Comparison of ENCODE assay signal across 38 cellular contexts in genomic region chr11:32817181-32817842, GRCh38. TPM values are rescaled to one million over a fixed set of nuclear protein-coding genes. Genes with fewer than 3 reads are reported as not detected.
DNase-seq lines count a peak whose midpoint lies in the region; ATAC-seq, FAIRE-seq and TF ChIP-seq lines count a peak whose summit lies in the region.
"Had no signal": no experiment of that assay in that cellular context is flagged by ENCODE, and none has a peak within 500 bp of the region (broad histone marks: within the 10 kb centered on the region; RNA-seq: fewer than 3 reads in every experiment).

No MANE protein-coding gene starts in this region.

- H2AFZ ChIP-seq in hepatocyte, result no peak overlapping the region

- no peaks in the 10 kb centered on the region for H3K79me2 ChIP-seq in hepatocyte

- 91% methylated on average over 4 of the region's 4 CpGs for WGBS in hepatocyte (ENCODE audit: low lambda C conversion rate, missing lambda C conversion rate)

- peaks cover 0 to under 1% of the 10 kb centered on the region in 2 donors for H3K36me3 Mint-ChIP-seq in activated naive CD4-positive, alpha-beta T cell treated with anti-CD3 and anti-CD28 coated beads, Interleukin-2, amount 50 U/mL, for 72 hours
- H3K36me3 Mint-ChIP-seq: naive thymus-derived CD4-positive, alpha-beta T cell; stimulated activated memory B cell treated with anti-CD40 and anti-IgM and Interleukin-4, amounts not matched to agents 10 μg/mL and 1 μg/mL and 100 μg/mL, for 72 hours had no signal

- DNase-seq in activated naive CD4-positive, alpha-beta T cell treated with anti-CD3 and anti-CD28 coated beads, Interleukin-2, amount 50 U/mL, for 72 hours (ENCODE audit: low spot score in 2 of 2), result no peak
- no peak for DNase-seq in activated naive CD4-positive, alpha-beta T cell treated with anti-CD3 and anti-CD28 coated beads, Interleukin-2, amount 50 U/mL, for 16 hours
- peak; percentile 55 for DNase-seq in NCI-H226
- DNase-seq in bronchial epithelial cell (ENCODE audit: low read depth), result peak; percentile 59
- DNase-seq in stimulated activated naive CD8-positive, alpha-beta T cell treated with anti-CD3 and anti-CD28 coated beads, Interleukin-15, Interleukin-2, amounts not matched to agents 100 U/mL and 50 U/mL, for 24 hours, result no peak
- DNase-seq in NCI-H345 (lab: John Stamatoyannopoulos, UW), result no peak
- no peak for DNase-seq in hepatocyte (ENCODE audit: low spot score)
- DNase-seq: activated CD4-positive, alpha-beta memory T cell treated with anti-CD3 and anti-CD28 coated beads, Interleukin-2, amount 10 ng/mL, durations not matched to agents 7 days and 5 days; activated CD4-positive, CD25-positive, alpha-beta regulatory T cell; activated naive CD4-positive, alpha-beta T cell treated with Interleukin-2 at 50 U/mL for 16 hours; dermis blood vessel endothelial cell; DMS53; H9; left ventricle myocardium superior; midbrain; MM.1S; naive thymus-derived CD4-positive, alpha-beta T cell; NCI-H1417 treated with DMSO at 0.1 percent for 48 hours; NCI-H2081 treated with DMSO at 0.1 percent for 48 hours; NCI-H446 treated with DMSO at 0.1 percent for 48 hours; NCI-H82; nucleus accumbens; stimulated activated CD4-positive, alpha-beta T cell treated with anti-CD3 and anti-CD28 coated beads, Interleukin-12 subunit alpha, Interleukin-12 subunit beta, amount 100 ng/mL, for 4 hours; stimulated activated CD4-positive, alpha-beta T cell treated with anti-CD3 and anti-CD28 coated beads, Interleukin-4, amount 100 ng/mL, for 1 hour; testis had no signal

- FAIRE-seq in bronchial epithelial cell (lab: Jason Lieb, UNC), result no peak
- FAIRE-seq: G401.6, HTR-8/SVneo, islet of Langerhans, K562, urothelium cell line had no signal

- H3K4me3 ChIP-seq in bronchial epithelial cell (ENCODE audit: low read depth, low read length) (no peak overlapping the region), hepatocyte (no peak overlapping the region)
- H3K4me3 ChIP-seq: BLaER1, K562, prostate gland, testis had no signal

- H3K36me3 ChIP-seq in bronchial epithelial cell (ENCODE audit: control insufficient read depth, insufficient read depth, low read length) (no peaks in the 10 kb centered on the region), hepatocyte (replicated peaks; ENCODE audit: insufficient read depth, low read depth) (no peaks in the 10 kb centered on the region)
- H3K36me3 ChIP-seq: BLaER1, prostate gland had no signal

- H3K27me3 ChIP-seq in bronchial epithelial cell (ENCODE audit: control insufficient read depth, insufficient read depth, low read length) (no peaks in the 10 kb centered on the region), hepatocyte (no peaks in the 10 kb centered on the region)
- H3K27me3 ChIP-seq: BLaER1, testis had no signal

- no peak for TF ChIP-seq CTCF in bronchial epithelial cell (IDR thresholded peaks at IDR 0.05; ENCODE audit: insufficient read depth, low read length, severe bottlenecking)
- TF ChIP-seq CTCF in hepatocyte (IDR thresholded peaks at IDR 0.05; ENCODE audit: poor library complexity), result no peak

- no peak overlapping the region for H3K27ac Mint-ChIP-seq in activated naive CD4-positive, alpha-beta T cell treated with anti-CD3 and anti-CD28 coated beads, Interleukin-2, amount 50 U/mL, for 72 hours
- H3K27ac Mint-ChIP-seq: activated CD4-positive, alpha-beta memory T cell treated with anti-CD3 and anti-CD28 coated beads, Interleukin-2, amount 10 ng/mL, durations not matched to agents 7 days and 5 days; H9; naive thymus-derived CD4-positive, alpha-beta T cell; stimulated activated memory B cell treated with anti-CD40 and anti-IgM and Interleukin-4, amounts not matched to agents 10 μg/mL and 1 μg/mL and 100 μg/mL, for 72 hours had no signal

- H3K9me3 ChIP-seq in hepatocyte (ENCODE audit: low read depth), result no peaks in the 10 kb centered on the region
- H3K9me3 ChIP-seq: BLaER1, prostate gland, testis had no signal

- H3K4me1 ChIP-seq in hepatocyte (ENCODE audit: insufficient read depth), result no peaks in the 10 kb centered on the region
- H3K4me1 ChIP-seq: BLaER1, prostate gland, testis had no signal

- H4K20me1 ChIP-seq in hepatocyte (ENCODE audit: insufficient read depth, poor library complexity, severe bottlenecking), result no peaks in the 10 kb centered on the region
- H4K20me1 ChIP-seq: BLaER1 had no signal

- ATAC-seq in activated naive CD4-positive, alpha-beta T cell treated with anti-CD3 and anti-CD28 coated beads, Interleukin-2, amount 50 U/mL, for 72 hours, result peak; percentile 78 to 89
- ATAC-seq in stimulated activated naive CD8-positive, alpha-beta T cell treated with anti-CD3 and anti-CD28 coated beads, Interleukin-15, Interleukin-2, amounts not matched to agents 100 U/mL and 50 U/mL, for 24 hours, result peak; percentile 85
- ATAC-seq in GM18870 (IDR thresholded peaks at IDR 0.05; ENCODE audit: unreplicated experiment), result no peak
- ATAC-seq: K562; left ventricle myocardium superior; naive thymus-derived CD4-positive, alpha-beta T cell; Right ventricle myocardium inferior; sciatic nerve; stimulated activated memory B cell treated with anti-CD40 and anti-IgM and Interleukin-4, amounts not matched to agents 10 μg/mL and 1 μg/mL and 100 μg/mL, for 72 hours had no signal

- H3K27ac ChIP-seq in hepatocyte, result no peak overlapping the region
- H3K27ac ChIP-seq: BLaER1, prostate gland, testis had no signal

- no peaks in the 10 kb centered on the region for H3K9me2 ChIP-seq in hepatocyte (replicated peaks; ENCODE audit: insufficient read depth)

- H3K4me2 ChIP-seq in hepatocyte, result no peak overlapping the region
- H3K4me2 ChIP-seq: BLaER1 had no signal

- no peaks in the 10 kb centered on the region for H3K9me3 Mint-ChIP-seq in activated naive CD4-positive, alpha-beta T cell treated with anti-CD3 and anti-CD28 coated beads, Interleukin-2, amount 50 U/mL, for 72 hours
- H3K9me3 Mint-ChIP-seq: activated CD4-positive, alpha-beta memory T cell treated with anti-CD3 and anti-CD28 coated beads, Interleukin-2, amount 10 ng/mL, durations not matched to agents 7 days and 5 days; H9; stimulated activated memory B cell treated with anti-CD40 and anti-IgM and Interleukin-4, amounts not matched to agents 10 μg/mL and 1 μg/mL and 100 μg/mL, for 72 hours had no signal

RNA-seq across cellular contexts. Expression of gene PRRG4, which starts 12.4 kb away (rescaled TPM):
- under 1 TPM; 0.32 to 0.39 TPM for total RNA-seq in activated naive CD4-positive, alpha-beta T cell treated with anti-CD3 and anti-CD28 coated beads, Interleukin-2, amount 50 U/mL, for 72 hours
- total RNA-seq in bronchial epithelial cell (3.7 and 7.7 TPM in 2 replicates), hepatocyte (9.2 and 12.1 TPM in 2 replicates)
- 3.0 TPM in 2 replicates for polyA plus RNA-seq in hepatocyte
- total RNA-seq: K562 had no signal
- polyA plus RNA-seq: AG04450; K562; naive thymus-derived CD4-positive, alpha-beta T cell had no signal

RNA-seq across cellular contexts. Expression of gene CCDC73, which starts 22.9 kb away (rescaled TPM):
- under 1 TPM in 1 of 2 donors, not detected in 1; 0.10 TPM for total RNA-seq in activated naive CD4-positive, alpha-beta T cell treated with anti-CD3 and anti-CD28 coated beads, Interleukin-2, amount 50 U/mL, for 72 hours
- 0.13 TPM in 1 of 2 replicates, not detected in the other for total RNA-seq in bronchial epithelial cell
- 0.03 and 0.12 TPM in 2 replicates for total RNA-seq in hepatocyte
- polyA plus RNA-seq in hepatocyte, result 0.06 TPM in 1 of 2 replicates, not detected in the other
- total RNA-seq: activated CD4-positive, alpha-beta memory T cell treated with anti-CD3 and anti-CD28 coated beads, Interleukin-2, amount 10 ng/mL, durations not matched to agents 7 days and 5 days; dermis blood vessel endothelial cell; glomerular endothelial cell; K562; left ventricle myocardium superior; naive thymus-derived CD4-positive, alpha-beta T cell; Right ventricle myocardium inferior; sciatic nerve had no signal
- polyA plus RNA-seq: AG04450; naive thymus-derived CD4-positive, alpha-beta T cell had no signal

Comparison
In these comparisons a context has a peak if more than half of its experiments do, and no peak if none do; other contexts are left out.
1. DNase-seq: peak in NCI-H226 (single experiment) and bronchial epithelial cell (single experiment); none in activated naive CD4-positive, alpha-beta T cell treated with anti-CD3 and anti-CD28 coated beads, Interleukin-2, amount 50 U/mL, for 72 hours (0 of 2), activated naive CD4-positive, alpha-beta T cell treated with anti-CD3 and anti-CD28 coated beads, Interleukin-2, amount 50 U/mL, for 16 hours (single experiment), stimulated activated naive CD8-positive, alpha-beta T cell treated with anti-CD3 and anti-CD28 coated beads, Interleukin-15, Interleukin-2, amounts not matched to agents 100 U/mL and 50 U/mL, for 24 hours (single experiment), NCI-H345 (single experiment) and hepatocyte (single experiment).